Comparison of ENCODE assay signal across 15 cellular contexts in genomic region chr18:51811883-51812282, GRCh38.
"Had no signal": no experiment of that assay in that cellular context is flagged by ENCODE, and none has a peak within 500 bp of the region (broad histone marks: within the 10 kb centered on the region; RNA-seq: fewer than 3 reads in every experiment).

No MANE protein-coding gene starts in this region.

- ATAC-seq: activated CD8-positive, alpha-beta T cell treated with anti-CD3 and anti-CD28 coated beads, Interleukin-2, amount 10 ng/mL, durations not matched to agents 7 days and 5 days; left cardiac atrium; naive thymus-derived CD4-positive, alpha-beta T cell; WTC11 had no signal

- H3K27ac ChIP-seq: breast epithelium, stomach, vagina had no signal

- H3K36me3 ChIP-seq: breast epithelium, stomach, vagina had no signal

- H3K9me3 ChIP-seq: breast epithelium, stomach, vagina had no signal

- DNase-seq: activated CD4-positive, alpha-beta T cell treated with anti-CD3 and anti-CD28 coated beads for 48 hours; activated CD8-positive, alpha-beta memory T cell treated with anti-CD3 and anti-CD28 coated beads, Interleukin-2, amount 50 U/mL, for 48 hours; activated CD8-positive, alpha-beta T cell treated with anti-CD3 and anti-CD28 coated beads, Interleukin-2, amount 10 ng/mL, durations not matched to agents 7 days and 5 days; activated naive CD4-positive, alpha-beta T cell; aorta; glutamatergic neuron; left cardiac atrium; naive thymus-derived CD4-positive, alpha-beta T cell; stimulated activated CD4-positive, alpha-beta T cell treated with anti-CD3 and anti-CD28 coated beads, Interleukin-15, amount 100 ng/mL, for 24 hours; stimulated activated CD4-positive, alpha-beta T cell treated with anti-CD3 and anti-CD28 coated beads, Interleukin-4, amount 100 ng/mL, for 4 hours; stomach had no signal

- H3K4me1 ChIP-seq: breast epithelium, stomach, vagina had no signal

- H3K4me3 ChIP-seq: breast epithelium, lung, stomach, vagina had no signal

- H3K27me3 ChIP-seq: breast epithelium, stomach, vagina had no signal
